Comparison of ENCODE assay signal across 8 cellular contexts in the genomic region with DNA sequence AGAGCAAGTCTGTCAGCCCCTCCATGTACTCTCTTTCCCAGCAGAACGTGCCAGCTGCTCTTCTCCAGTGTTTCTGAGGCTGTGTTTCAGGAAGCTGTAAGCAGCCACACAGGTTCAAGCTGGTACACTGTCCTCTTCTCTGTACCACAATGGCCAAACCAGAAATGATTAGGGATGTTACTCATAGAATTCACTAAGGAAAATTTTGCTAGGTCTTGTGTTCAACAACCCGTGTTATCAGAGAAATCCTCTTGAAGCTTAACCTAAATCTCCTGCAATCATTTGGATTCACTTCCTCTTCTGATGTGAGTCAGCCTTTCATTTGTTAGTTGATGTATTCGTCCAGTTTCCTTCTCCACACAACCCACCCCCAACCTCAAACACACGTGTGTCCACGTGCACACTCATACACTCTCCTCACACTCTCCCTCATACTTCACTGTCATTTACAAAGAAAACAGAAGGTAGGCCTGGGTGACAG.
DNase-seq lines count a peak whose midpoint lies in the region; ATAC-seq and TF ChIP-seq lines count a peak whose summit lies in the region.

No MANE protein-coding gene starts in this region.

- peak overlapping the region; percentile 54 for H3K27ac ChIP-seq in colonic mucosa

- TF ChIP-seq CTCF in colonic mucosa (IDR thresholded peaks at IDR 0.05), result no peak

- POLR2A ChIA-PET in T-cell (lab: Charles Lee), result no interaction called here

- H3K4me3 ChIP-seq in colonic mucosa, result no peak overlapping the region

- H3K27me3 ChIP-seq in colonic mucosa, result no peaks in the 10 kb centered on the region

- peak overlapping the region in 1 of 2 donors; percentile 47 for H3K9ac ChIP-seq in colonic mucosa (ENCODE audit: low read depth in 2 of 2, low read length in 2 of 2)

- H3K4me1 ChIP-seq in colonic mucosa, result no peaks in the 10 kb centered on the region

- H3K4me3 Mint-ChIP-seq in T-cell, result no peak overlapping the region

- no peaks in the 10 kb centered on the region for H3K36me3 ChIP-seq in colonic mucosa

- CTCF ChIA-PET in T-cell (lab: Charles Lee), result interaction anchor here in 1 of 2 donors (0.5 kb wide), 1 partner anchor 25 kb away, joined by 4 read pairs; no protein-coding TSS in a partner anchor

- peaks cover 66% of the 10 kb centered on the region for H3K36me3 Mint-ChIP-seq in T-cell

- ATAC-seq in GM19397 (IDR thresholded peaks at IDR 0.05; ENCODE audit: unreplicated experiment) (peak; percentile 98), HG03354 (IDR thresholded peaks at IDR 0.05; ENCODE audit: poor library complexity, severe bottlenecking, unreplicated experiment) (peak; percentile 99), T-cell (replicated peaks in 1 of 4) (no peak)

- no peak overlapping the region for H3K27ac Mint-ChIP-seq in T-cell

- H3K9me3 Mint-ChIP-seq in T-cell, result no peaks in the 10 kb centered on the region

- intact Hi-C loops in colonic mucosa (cut with DNase I), result no loop called here

- no peaks in the 10 kb centered on the region for H3K9me3 ChIP-seq in colonic mucosa

- no peaks in the 10 kb centered on the region for H3K27me3 Mint-ChIP-seq in T-cell

- H3K4me1 Mint-ChIP-seq in T-cell, result peaks cover 0 to 3% (median 0%) of the 10 kb centered on the region in 3 donors

- DNase-seq in DMS53 (lab: John Stamatoyannopoulos, UW) (peak; percentile 72), colonic mucosa (peak; percentile 35), T-cell (no peak), GOT3 (lab: John Stamatoyannopoulos, UW) (no peak), foreskin melanocyte (no peak), NCI-H69 (lab: John Stamatoyannopoulos, UW) (no peak)

Comparison
In these comparisons a context has a peak if more than half of its experiments do, and no peak if none do; other contexts are left out.
1. DNase-seq: peak in DMS53 (single experiment) and colonic mucosa (single experiment); none in T-cell (0 of 34), GOT3 (single experiment), foreskin melanocyte (single experiment) and NCI-H69 (single experiment).
2. ATAC-seq: peak in GM19397 (single experiment) and HG03354 (single experiment); none in T-cell (0 of 4).